ENCODE assay signal across 1 cellular context in the genomic region with DNA sequence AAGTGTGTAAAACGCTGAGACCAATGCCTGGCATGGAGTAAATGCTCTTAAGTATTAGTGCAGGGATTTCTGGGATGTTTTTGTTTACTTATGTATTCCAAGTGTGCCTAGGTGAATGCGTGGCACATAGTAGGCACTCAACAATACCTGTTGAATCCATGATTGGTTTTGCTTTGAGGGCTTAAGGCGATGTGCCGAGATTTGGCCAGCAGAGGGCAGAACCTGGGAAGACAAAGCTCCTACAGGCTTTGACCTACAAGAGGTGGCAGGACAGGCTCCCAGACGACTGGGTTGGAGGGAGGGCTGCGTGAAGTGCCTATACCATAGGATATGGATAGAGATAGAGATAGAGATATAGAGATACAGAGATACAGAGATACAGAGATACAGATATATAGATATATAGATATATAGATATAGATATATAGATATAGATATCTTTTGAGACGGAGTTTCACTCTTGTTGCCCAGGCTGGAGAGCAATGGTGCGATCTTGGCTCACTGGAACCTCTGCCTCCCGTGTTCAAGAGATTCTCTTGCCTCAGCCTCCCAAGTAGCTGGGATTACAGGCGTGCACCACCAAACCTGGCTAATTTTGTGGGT.
TF ChIP-seq lines count a peak whose summit lies in the region.

No MANE protein-coding gene starts in this region.

TF ChIP-seq in IMR-90, 13 proteins besides CTCF, POLR2A, EP300 and RAD21:
- no peak for TF ChIP-seq MAZ (IDR thresholded peaks at IDR 0.05; ENCODE audit: borderline replicate concordance, low read depth, low read length)
- peak; percentile 92 for TF ChIP-seq SMC3 (IDR thresholded peaks at IDR 0.05; ENCODE audit: low read depth, low read length)
